1 cellular context compared by ENCODE assay signal in the genomic region with DNA sequence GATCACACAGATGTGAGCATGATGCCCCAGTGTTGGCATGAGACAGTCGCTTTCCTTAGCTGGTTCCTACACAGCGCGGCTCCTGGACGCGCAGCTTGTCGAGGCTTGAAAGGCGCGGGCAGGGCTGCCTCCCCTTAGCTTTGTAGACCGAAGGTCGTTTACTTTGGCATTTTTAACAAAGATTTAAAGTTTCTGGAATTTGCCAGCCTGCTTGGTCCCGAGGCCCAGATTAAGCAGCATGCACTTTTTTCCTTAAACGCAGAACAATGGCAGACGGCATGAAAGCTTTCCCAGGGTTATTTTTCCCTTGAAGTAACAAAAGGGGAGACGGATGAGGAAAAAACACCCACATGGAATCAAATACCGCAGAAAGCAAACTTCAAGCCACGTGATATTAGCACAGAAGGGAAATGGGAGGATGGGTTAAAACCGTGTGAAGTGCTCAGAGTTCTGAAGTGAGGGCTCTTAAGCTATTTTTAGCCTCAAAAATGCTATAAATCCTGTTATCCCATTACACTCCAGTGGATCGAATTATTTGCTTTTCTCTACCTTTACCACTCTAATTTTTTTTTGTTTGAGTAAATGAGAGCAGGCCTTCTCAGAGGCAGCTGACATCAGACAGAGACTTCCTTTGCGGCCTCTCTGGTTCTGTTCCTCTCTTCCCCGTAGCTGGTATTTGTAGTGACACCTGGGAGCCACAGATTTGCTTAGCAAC.
A peak's percentile ranks its signal among the peaks of the same experiment; 100 is the strongest.
TF ChIP-seq lines count a peak whose summit lies in the region.

No MANE protein-coding gene starts in this region.

TF ChIP-seq in HepG2, 621 proteins besides CTCF, POLR2A, EP300 and RAD21 (continued from another document and continues in another):
- TF ChIP-seq, protein P1, sequence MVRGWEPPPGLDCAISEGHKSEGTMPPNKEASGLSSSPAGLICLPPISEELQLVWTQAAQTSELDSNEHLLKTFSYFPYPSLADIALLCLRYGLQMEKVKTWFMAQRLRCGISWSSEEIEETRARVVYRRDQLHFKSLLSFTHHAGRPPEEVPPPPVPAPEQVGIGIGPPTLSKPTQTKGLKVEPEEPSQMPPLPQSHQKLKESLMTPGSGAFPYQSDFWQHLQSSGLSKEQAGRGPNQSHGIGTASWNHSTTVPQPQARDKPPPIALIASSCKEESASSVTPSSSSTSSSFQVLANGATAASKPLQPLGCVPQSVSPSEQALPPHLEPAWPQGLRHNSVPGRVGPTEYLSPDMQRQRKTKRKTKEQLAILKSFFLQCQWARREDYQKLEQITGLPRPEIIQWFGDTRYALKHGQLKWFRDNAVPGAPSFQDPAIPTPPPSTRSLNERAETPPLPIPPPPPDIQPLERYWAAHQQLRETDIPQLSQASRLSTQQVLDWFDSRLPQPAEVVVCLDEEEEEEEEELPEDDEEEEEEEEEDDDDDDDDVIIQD (CRISPR knock-in tag; IDR thresholded peaks at IDR 0.05; ENCODE audit: low read depth) = peak; percentile 58
- TF ChIP-seq NFKB2 (CRISPR knock-in tag; IDR thresholded peaks at IDR 0.05; ENCODE audit: borderline replicate concordance) = no peak; the same call in 1 of the 2 replicates
- TF ChIP-seq ZNF263 (CRISPR knock-in tag; IDR thresholded peaks at IDR 0.05) = 0 out of 2 replicates have a peak, but pooled peaks have one; percentile 20
- TF ChIP-seq, protein P2, sequence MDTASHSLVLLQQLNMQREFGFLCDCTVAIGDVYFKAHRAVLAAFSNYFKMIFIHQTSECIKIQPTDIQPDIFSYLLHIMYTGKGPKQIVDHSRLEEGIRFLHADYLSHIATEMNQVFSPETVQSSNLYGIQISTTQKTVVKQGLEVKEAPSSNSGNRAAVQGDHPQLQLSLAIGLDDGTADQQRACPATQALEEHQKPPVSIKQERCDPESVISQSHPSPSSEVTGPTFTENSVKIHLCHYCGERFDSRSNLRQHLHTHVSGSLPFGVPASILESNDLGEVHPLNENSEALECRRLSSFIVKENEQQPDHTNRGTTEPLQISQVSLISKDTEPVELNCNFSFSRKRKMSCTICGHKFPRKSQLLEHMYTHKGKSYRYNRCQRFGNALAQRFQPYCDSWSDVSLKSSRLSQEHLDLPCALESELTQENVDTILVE (CRISPR knock-in tag; IDR thresholded peaks at IDR 0.05) = peak; percentile 35; the same call in 1 of the 2 replicates
- TF ChIP-seq ZNF230 (CRISPR knock-in tag; IDR thresholded peaks at IDR 0.05) = no peak
- TF ChIP-seq, protein P3, sequence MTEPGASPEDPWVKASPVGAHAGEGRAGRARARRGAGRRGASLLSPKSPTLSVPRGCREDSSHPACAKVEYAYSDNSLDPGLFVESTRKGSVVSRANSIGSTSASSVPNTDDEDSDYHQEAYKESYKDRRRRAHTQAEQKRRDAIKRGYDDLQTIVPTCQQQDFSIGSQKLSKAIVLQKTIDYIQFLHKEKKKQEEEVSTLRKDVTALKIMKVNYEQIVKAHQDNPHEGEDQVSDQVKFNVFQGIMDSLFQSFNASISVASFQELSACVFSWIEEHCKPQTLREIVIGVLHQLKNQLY (CRISPR knock-in tag; IDR thresholded peaks at IDR 0.05) = peak; percentile 41; the same call in 1 of the 2 replicates
- TF ChIP-seq SAFB2 (CRISPR knock-in tag; IDR thresholded peaks at IDR 0.05; ENCODE audit: borderline replicate concordance, low read depth) = 0 out of 2 replicates have a peak, but pooled peaks have one; percentile 50
- TF ChIP-seq ZNF232 (CRISPR knock-in tag; IDR thresholded peaks at IDR 0.05; ENCODE audit: borderline replicate concordance) = no peak
- TF ChIP-seq ZNF598 (CRISPR knock-in tag; IDR thresholded peaks at IDR 0.05; ENCODE audit: borderline replicate concordance) = no peak
- TF ChIP-seq, protein P4, sequence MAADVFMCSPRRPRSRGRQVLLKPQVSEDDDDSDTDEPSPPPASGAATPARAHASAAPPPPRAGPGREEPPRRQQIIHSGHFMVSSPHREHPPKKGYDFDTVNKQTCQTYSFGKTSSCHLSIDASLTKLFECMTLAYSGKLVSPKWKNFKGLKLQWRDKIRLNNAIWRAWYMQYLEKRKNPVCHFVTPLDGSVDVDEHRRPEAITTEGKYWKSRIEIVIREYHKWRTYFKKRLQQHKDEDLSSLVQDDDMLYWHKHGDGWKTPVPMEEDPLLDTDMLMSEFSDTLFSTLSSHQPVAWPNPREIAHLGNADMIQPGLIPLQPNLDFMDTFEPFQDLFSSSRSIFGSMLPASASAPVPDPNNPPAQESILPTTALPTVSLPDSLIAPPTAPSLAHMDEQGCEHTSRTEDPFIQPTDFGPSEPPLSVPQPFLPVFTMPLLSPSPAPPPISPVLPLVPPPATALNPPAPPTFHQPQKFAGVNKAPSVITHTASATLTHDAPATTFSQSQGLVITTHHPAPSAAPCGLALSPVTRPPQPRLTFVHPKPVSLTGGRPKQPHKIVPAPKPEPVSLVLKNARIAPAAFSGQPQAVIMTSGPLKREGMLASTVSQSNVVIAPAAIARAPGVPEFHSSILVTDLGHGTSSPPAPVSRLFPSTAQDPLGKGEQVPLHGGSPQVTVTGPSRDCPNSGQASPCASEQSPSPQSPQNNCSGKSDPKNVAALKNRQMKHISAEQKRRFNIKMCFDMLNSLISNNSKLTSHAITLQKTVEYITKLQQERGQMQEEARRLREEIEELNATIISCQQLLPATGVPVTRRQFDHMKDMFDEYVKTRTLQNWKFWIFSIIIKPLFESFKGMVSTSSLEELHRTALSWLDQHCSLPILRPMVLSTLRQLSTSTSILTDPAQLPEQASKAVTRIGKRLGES (CRISPR knock-in tag; IDR thresholded peaks at IDR 0.05; ENCODE audit: borderline replicate concordance) = 0 out of 2 replicates have a peak, but pooled peaks have one; percentile 22
- peak; percentile 50; the same call in 1 of the 2 replicates for TF ChIP-seq CREM (IDR thresholded peaks at IDR 0.05)
- TF ChIP-seq CREM (CRISPR knock-in tag; IDR thresholded peaks at IDR 0.05) = no peak
- TF ChIP-seq GATAD2A (CRISPR knock-in tag; IDR thresholded peaks at IDR 0.05) = peak; percentile 69
- peak; percentile 45 for TF ChIP-seq HDAC1 (CRISPR knock-in tag; IDR thresholded peaks at IDR 0.05)
- TF ChIP-seq, protein P5, sequence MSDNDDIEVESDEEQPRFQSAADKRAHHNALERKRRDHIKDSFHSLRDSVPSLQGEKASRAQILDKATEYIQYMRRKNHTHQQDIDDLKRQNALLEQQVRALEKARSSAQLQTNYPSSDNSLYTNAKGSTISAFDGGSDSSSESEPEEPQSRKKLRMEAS (IDR thresholded peaks at IDR 0.05) = peak; percentile 71; the same call in 1 of the 2 replicates
- TF ChIP-seq RXRB (CRISPR knock-in tag; IDR thresholded peaks at IDR 0.05; ENCODE audit: borderline replicate concordance) = peak; percentile 55; the same call in 1 of the 2 replicates
- no peak for TF ChIP-seq SOX6 (IDR thresholded peaks at IDR 0.05)
- peak; percentile 87 for TF ChIP-seq SOX6 (CRISPR knock-in tag; IDR thresholded peaks at IDR 0.05)
- TF ChIP-seq MEIS2 (CRISPR knock-in tag; IDR thresholded peaks at IDR 0.05) = peak; percentile 28; the same call in 1 of the 2 replicates
- TF ChIP-seq ARNT (IDR thresholded peaks at IDR 0.05) = no peak
- no peak for TF ChIP-seq MIER3 (CRISPR knock-in tag; IDR thresholded peaks at IDR 0.05; ENCODE audit: borderline replicate concordance)
- TF ChIP-seq, protein P6, sequence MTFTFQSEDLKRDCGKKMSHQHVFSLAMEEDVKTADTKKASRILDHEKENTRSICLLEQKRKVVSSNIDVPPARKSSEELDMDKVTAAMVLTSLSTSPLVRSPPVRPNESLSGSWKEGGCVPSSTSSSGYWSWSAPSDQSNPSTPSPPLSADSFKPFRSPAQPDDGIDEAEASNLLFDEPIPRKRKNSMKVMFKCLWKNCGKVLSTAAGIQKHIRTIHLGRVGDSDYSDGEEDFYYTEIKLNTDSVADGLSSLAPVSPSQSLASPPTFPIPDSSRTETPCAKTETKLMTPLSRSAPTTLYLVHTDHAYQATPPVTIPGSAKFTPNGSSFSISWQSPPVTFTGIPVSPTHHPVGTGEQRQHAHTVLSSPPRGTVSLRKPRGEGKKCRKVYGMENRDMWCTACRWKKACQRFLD (CRISPR knock-in tag; IDR thresholded peaks at IDR 0.05; ENCODE audit: borderline replicate concordance) = no peak
- TF ChIP-seq SETDB1 (CRISPR knock-in tag; IDR thresholded peaks at IDR 0.05; ENCODE audit: borderline replicate concordance) = no peak
- TF ChIP-seq, protein P7, sequence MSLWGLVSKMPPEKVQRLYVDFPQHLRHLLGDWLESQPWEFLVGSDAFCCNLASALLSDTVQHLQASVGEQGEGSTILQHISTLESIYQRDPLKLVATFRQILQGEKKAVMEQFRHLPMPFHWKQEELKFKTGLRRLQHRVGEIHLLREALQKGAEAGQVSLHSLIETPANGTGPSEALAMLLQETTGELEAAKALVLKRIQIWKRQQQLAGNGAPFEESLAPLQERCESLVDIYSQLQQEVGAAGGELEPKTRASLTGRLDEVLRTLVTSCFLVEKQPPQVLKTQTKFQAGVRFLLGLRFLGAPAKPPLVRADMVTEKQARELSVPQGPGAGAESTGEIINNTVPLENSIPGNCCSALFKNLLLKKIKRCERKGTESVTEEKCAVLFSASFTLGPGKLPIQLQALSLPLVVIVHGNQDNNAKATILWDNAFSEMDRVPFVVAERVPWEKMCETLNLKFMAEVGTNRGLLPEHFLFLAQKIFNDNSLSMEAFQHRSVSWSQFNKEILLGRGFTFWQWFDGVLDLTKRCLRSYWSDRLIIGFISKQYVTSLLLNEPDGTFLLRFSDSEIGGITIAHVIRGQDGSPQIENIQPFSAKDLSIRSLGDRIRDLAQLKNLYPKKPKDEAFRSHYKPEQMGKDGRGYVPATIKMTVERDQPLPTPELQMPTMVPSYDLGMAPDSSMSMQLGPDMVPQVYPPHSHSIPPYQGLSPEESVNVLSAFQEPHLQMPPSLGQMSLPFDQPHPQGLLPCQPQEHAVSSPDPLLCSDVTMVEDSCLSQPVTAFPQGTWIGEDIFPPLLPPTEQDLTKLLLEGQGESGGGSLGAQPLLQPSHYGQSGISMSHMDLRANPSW (CRISPR knock-in tag; IDR thresholded peaks at IDR 0.05; ENCODE audit: borderline replicate concordance) = 0 out of 2 replicates have a peak, but pooled peaks have one; percentile 57
- TF ChIP-seq, protein P8, sequence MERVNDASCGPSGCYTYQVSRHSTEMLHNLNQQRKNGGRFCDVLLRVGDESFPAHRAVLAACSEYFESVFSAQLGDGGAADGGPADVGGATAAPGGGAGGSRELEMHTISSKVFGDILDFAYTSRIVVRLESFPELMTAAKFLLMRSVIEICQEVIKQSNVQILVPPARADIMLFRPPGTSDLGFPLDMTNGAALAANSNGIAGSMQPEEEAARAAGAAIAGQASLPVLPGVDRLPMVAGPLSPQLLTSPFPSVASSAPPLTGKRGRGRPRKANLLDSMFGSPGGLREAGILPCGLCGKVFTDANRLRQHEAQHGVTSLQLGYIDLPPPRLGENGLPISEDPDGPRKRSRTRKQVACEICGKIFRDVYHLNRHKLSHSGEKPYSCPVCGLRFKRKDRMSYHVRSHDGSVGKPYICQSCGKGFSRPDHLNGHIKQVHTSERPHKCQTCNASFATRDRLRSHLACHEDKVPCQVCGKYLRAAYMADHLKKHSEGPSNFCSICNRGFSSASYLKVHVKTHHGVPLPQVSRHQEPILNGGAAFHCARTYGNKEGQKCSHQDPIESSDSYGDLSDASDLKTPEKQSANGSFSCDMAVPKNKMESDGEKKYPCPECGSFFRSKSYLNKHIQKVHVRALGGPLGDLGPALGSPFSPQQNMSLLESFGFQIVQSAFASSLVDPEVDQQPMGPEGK (CRISPR knock-in tag; IDR thresholded peaks at IDR 0.05) = peak; percentile 48
- TF ChIP-seq KAT7 (CRISPR knock-in tag; IDR thresholded peaks at IDR 0.05; ENCODE audit: borderline replicate concordance) = no peak
- TF ChIP-seq MEF2D (CRISPR knock-in tag; IDR thresholded peaks at IDR 0.05) = peak; percentile 89
- no peak; the same call in 1 of the 2 replicates for TF ChIP-seq ZNF501 (CRISPR knock-in tag; IDR thresholded peaks at IDR 0.05)
- no peak for TF ChIP-seq SYNCRIP (IDR thresholded peaks at IDR 0.05; ENCODE audit: insufficient read depth, low read depth, low read length)
- TF ChIP-seq, protein P9, sequence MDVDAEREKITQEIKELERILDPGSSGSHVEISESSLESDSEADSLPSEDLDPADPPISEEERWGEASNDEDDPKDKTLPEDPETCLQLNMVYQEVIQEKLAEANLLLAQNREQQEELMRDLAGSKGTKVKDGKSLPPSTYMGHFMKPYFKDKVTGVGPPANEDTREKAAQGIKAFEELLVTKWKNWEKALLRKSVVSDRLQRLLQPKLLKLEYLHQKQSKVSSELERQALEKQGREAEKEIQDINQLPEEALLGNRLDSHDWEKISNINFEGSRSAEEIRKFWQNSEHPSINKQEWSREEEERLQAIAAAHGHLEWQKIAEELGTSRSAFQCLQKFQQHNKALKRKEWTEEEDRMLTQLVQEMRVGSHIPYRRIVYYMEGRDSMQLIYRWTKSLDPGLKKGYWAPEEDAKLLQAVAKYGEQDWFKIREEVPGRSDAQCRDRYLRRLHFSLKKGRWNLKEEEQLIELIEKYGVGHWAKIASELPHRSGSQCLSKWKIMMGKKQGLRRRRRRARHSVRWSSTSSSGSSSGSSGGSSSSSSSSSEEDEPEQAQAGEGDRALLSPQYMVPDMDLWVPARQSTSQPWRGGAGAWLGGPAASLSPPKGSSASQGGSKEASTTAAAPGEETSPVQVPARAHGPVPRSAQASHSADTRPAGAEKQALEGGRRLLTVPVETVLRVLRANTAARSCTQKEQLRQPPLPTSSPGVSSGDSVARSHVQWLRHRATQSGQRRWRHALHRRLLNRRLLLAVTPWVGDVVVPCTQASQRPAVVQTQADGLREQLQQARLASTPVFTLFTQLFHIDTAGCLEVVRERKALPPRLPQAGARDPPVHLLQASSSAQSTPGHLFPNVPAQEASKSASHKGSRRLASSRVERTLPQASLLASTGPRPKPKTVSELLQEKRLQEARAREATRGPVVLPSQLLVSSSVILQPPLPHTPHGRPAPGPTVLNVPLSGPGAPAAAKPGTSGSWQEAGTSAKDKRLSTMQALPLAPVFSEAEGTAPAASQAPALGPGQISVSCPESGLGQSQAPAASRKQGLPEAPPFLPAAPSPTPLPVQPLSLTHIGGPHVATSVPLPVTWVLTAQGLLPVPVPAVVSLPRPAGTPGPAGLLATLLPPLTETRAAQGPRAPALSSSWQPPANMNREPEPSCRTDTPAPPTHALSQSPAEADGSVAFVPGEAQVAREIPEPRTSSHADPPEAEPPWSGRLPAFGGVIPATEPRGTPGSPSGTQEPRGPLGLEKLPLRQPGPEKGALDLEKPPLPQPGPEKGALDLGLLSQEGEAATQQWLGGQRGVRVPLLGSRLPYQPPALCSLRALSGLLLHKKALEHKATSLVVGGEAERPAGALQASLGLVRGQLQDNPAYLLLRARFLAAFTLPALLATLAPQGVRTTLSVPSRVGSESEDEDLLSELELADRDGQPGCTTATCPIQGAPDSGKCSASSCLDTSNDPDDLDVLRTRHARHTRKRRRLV (CRISPR knock-in tag; IDR thresholded peaks at IDR 0.05) = 0 out of 2 replicates have a peak, but pooled peaks have one; percentile 64
- TF ChIP-seq PCBP2 (optimal IDR thresholded peaks at IDR 0.05; ENCODE audit: low read depth, low read length, poor library complexity, severe bottlenecking) = no peak
- TF ChIP-seq ZNF430 (CRISPR knock-in tag; IDR thresholded peaks at IDR 0.05) = peak; percentile 87
- TF ChIP-seq SIX1 (CRISPR knock-in tag; IDR thresholded peaks at IDR 0.05; ENCODE audit: borderline replicate concordance) = peak; percentile 64; the same call in 1 of the 2 replicates
- TF ChIP-seq, protein P10, sequence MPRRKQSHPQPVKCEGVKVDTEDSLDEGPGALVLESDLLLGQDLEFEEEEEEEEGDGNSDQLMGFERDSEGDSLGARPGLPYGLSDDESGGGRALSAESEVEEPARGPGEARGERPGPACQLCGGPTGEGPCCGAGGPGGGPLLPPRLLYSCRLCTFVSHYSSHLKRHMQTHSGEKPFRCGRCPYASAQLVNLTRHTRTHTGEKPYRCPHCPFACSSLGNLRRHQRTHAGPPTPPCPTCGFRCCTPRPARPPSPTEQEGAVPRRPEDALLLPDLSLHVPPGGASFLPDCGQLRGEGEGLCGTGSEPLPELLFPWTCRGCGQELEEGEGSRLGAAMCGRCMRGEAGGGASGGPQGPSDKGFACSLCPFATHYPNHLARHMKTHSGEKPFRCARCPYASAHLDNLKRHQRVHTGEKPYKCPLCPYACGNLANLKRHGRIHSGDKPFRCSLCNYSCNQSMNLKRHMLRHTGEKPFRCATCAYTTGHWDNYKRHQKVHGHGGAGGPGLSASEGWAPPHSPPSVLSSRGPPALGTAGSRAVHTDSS (CRISPR knock-in tag; conservative IDR thresholded peaks at IDR 0.05) = no peak
